ENCODE assay signal across 8 cellular contexts in the genomic region with DNA sequence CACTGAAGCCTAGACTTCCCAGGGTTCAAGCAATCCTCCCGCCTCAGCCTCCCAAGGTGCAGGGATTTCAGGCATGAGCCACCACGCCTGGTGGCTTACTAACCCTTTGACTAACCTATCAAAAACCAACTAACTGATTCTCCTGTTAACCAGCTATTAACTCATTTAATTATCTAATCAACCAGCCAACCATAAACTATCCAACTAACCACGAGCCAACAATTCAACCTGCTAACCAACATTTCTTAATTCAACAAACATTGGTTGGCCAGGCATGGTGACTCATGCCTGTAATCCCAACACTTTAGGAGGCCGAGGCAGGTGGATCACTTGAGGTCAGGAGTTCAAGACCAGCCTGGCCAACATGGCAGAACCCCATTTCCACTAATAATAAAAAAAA. TPM values are rescaled to one million over a fixed set of nuclear protein-coding genes. Genes with fewer than 3 reads are reported as not detected.
"Had no signal": no experiment of that assay in that cellular context is flagged by ENCODE, and none has a peak within 500 bp of the region (broad histone marks: within the 10 kb centered on the region; RNA-seq: fewer than 3 reads in every experiment).

No MANE protein-coding gene starts in this region.

RNA-seq across cellular contexts. Expression of gene AQP7, which starts 3.3 kb away (rescaled TPM):
- total RNA-seq: dermis blood vessel endothelial cell, epithelial cell of proximal tubule, fibroblast of villous mesenchyme, foreskin keratinocyte, frontal cortex, glomerular endothelial cell, kidney epithelial cell, lung microvascular endothelial cell had no signal

RNA-seq across cellular contexts. Expression of gene AQP3, which starts 48.3 kb away (rescaled TPM):
- total RNA-seq: frontal cortex had no signal
